Comparison of ENCODE assay signal across 2 cellular contexts in the genomic region with DNA sequence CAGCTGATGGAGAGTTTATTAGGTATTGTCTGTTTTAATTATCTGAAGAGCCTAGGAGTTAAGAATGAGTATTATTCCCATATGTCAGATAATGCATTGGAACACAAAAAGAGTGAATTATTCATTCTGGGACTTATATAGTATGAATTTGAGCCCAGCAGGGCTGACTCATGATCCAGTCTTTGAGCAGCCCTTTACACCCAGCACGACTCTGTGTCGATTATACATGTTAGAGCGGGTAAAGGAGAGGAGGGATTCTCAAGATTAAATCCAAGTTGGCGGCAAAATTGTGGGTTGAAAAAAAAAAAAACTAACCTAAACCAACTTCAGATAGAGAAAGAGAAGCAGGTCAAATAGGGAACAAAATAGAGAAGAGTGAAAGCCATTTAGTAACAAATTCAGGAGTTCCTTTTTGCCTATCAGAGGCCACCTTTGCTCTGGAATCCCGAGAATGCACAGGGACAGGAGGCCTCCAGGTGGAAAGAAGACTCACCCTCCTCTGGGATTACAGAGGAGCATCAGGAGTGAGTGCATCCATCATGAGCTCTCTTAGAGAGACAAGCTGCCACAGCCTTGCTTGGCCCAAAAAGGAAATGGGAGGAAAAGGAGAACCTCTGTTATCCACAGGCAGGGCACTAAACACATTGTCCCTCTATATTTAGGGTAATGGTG.
A peak's percentile ranks its signal among the peaks of the same experiment; 100 is the strongest.
TF ChIP-seq lines count a peak whose summit lies in the region.

No MANE protein-coding gene starts in this region.

TF ChIP-seq in GM23338, 12 proteins besides CTCF, POLR2A, EP300 and RAD21 (continued from another document):
- no peak for TF ChIP-seq REST (IDR thresholded peaks at IDR 0.05; ENCODE audit: unreplicated experiment)
- TF ChIP-seq, protein P1, sequence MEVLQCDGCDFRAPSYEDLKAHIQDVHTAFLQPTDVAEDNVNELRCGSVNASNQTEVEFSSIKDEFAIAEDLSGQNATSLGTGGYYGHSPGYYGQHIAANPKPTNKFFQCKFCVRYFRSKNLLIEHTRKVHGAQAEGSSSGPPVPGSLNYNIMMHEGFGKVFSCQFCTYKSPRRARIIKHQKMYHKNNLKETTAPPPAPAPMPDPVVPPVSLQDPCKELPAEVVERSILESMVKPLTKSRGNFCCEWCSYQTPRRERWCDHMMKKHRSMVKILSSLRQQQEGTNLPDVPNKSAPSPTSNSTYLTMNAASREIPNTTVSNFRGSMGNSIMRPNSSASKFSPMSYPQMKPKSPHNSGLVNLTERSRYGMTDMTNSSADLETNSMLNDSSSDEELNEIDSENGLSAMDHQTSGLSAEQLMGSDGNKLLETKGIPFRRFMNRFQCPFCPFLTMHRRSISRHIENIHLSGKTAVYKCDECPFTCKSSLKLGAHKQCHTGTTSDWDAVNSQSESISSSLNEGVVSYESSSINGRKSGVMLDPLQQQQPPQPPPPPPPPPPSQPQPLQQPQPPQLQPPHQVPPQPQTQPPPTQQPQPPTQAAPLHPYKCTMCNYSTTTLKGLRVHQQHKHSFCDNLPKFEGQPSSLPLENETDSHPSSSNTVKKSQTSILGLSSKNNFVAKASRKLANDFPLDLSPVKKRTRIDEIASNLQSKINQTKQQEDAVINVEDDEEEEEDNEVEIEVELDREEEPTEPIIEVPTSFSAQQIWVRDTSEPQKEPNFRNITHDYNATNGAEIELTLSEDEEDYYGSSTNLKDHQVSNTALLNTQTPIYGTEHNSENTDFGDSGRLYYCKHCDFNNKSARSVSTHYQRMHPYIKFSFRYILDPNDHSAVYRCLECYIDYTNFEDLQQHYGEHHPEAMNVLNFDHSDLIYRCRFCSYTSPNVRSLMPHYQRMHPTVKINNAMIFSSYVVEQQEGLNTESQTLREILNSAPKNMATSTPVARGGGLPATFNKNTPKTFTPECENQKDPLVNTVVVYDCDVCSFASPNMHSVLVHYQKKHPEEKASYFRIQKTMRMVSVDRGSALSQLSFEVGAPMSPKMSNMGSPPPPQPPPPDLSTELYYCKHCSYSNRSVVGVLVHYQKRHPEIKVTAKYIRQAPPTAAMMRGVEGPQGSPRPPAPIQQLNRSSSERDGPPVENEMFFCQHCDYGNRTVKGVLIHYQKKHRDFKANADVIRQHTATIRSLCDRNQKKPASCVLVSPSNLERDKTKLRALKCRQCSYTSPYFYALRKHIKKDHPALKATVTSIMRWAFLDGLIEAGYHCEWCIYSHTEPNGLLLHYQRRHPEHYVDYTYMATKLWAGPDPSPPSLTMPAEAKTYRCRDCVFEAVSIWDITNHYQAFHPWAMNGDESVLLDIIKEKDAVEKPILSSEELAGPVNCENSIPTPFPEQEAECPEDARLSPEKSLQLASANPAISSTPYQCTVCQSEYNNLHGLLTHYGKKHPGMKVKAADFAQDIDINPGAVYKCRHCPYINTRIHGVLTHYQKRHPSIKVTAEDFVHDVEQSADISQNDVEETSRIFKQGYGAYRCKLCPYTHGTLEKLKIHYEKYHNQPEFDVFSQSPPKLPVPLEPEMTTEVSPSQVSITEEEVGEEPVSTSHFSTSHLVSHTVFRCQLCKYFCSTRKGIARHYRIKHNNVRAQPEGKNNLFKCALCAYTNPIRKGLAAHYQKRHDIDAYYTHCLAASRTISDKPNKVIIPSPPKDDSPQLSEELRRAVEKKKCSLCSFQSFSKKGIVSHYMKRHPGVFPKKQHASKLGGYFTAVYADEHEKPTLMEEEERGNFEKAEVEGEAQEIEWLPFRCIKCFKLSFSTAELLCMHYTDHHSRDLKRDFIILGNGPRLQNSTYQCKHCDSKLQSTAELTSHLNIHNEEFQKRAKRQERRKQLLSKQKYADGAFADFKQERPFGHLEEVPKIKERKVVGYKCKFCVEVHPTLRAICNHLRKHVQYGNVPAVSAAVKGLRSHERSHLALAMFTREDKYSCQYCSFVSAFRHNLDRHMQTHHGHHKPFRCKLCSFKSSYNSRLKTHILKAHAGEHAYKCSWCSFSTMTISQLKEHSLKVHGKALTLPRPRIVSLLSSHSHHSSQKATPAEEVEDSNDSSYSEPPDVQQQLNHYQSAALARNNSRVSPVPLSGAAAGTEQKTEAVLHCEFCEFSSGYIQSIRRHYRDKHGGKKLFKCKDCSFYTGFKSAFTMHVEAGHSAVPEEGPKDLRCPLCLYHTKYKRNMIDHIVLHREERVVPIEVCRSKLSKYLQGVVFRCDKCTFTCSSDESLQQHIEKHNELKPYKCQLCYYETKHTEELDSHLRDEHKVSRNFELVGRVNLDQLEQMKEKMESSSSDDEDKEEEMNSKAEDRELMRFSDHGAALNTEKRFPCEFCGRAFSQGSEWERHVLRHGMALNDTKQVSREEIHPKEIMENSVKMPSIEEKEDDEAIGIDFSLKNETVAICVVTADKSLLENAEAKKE (CRISPR knock-in tag; IDR thresholded peaks at IDR 0.05), result peak; percentile 95

TF ChIP-seq in SK-N-SH, 30 proteins besides CTCF, POLR2A, EP300 and RAD21:
- TF ChIP-seq REST (IDR thresholded peaks at IDR 0.05; ENCODE audit: low read depth, low read length), result no peak
- TF ChIP-seq GATA2 (CRISPR knock-in tag; IDR thresholded peaks at IDR 0.05), result no peak
- TF ChIP-seq TAF1 (IDR thresholded peaks at IDR 0.05; ENCODE audit: borderline replicate concordance, low read depth, low read length), result no peak
- TF ChIP-seq, protein P2, sequence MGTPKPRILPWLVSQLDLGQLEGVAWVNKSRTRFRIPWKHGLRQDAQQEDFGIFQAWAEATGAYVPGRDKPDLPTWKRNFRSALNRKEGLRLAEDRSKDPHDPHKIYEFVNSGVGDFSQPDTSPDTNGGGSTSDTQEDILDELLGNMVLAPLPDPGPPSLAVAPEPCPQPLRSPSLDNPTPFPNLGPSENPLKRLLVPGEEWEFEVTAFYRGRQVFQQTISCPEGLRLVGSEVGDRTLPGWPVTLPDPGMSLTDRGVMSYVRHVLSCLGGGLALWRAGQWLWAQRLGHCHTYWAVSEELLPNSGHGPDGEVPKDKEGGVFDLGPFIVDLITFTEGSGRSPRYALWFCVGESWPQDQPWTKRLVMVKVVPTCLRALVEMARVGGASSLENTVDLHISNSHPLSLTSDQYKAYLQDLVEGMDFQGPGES (IDR thresholded peaks at IDR 0.05; ENCODE audit: low read depth, low read length), result no peak
- no peak for TF ChIP-seq NFIC (IDR thresholded peaks at IDR 0.05; ENCODE audit: borderline replicate concordance)
- TF ChIP-seq TCF12 (IDR thresholded peaks at IDR 0.05), result no peak
- TF ChIP-seq, protein P3, sequence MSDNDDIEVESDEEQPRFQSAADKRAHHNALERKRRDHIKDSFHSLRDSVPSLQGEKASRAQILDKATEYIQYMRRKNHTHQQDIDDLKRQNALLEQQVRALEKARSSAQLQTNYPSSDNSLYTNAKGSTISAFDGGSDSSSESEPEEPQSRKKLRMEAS (IDR thresholded peaks at IDR 0.05; ENCODE audit: low read depth), result no peak
- TF ChIP-seq MEF2A (IDR thresholded peaks at IDR 0.05; ENCODE audit: borderline replicate concordance, low read depth), result no peak
- TF ChIP-seq RFX5 (IDR thresholded peaks at IDR 0.05; ENCODE audit: low read length), result no peak
- no peak for TF ChIP-seq GABPA (IDR thresholded peaks at IDR 0.05; ENCODE audit: low read depth)
- TF ChIP-seq, protein P4, sequence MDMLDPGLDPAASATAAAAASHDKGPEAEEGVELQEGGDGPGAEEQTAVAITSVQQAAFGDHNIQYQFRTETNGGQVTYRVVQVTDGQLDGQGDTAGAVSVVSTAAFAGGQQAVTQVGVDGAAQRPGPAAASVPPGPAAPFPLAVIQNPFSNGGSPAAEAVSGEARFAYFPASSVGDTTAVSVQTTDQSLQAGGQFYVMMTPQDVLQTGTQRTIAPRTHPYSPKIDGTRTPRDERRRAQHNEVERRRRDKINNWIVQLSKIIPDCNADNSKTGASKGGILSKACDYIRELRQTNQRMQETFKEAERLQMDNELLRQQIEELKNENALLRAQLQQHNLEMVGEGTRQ (IDR thresholded peaks at IDR 0.05; ENCODE audit: borderline replicate concordance, low read depth, low read length), result no peak
- no peak for TF ChIP-seq TEAD4 (IDR thresholded peaks at IDR 0.05; ENCODE audit: borderline replicate concordance, insufficient read depth)
- no peak for TF ChIP-seq POLR2AphosphoS5 (IDR thresholded peaks at IDR 0.05; ENCODE audit: low read depth, low read length)
- no peak for TF ChIP-seq ELF1 (IDR thresholded peaks at IDR 0.05)
